18 cellular contexts compared by ENCODE assay signal in the genomic region with DNA sequence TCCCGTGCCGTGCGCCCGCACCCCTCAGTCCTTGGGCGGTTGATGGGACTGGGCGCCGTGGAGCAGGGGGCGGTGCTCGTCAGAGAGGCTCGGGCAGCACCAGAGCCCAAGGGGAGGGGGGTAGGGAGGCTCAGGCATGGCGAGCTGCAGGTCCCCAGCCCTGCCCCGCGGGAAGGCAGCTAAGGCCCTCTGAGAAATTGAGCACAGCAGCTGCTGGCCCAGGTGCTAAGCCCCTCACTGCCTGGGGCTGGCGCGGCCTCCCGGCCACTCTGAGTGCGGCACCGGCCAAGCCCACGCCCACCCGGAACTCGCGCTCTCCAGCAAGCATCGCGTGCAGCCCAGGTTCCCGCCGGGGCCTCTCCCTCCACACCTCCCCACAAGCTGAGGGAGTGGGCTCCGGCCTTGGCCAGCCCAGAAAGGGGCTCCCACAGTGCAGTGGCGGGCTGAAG.
"Had no signal": no experiment of that assay in that cellular context is flagged by ENCODE, and none has a peak within 500 bp of the region (broad histone marks: within the 10 kb centered on the region; RNA-seq: fewer than 3 reads in every experiment).

No MANE protein-coding gene starts in this region.

- H3K9me3 ChIP-seq: left ventricle myocardium inferior, transverse colon had no signal

- H3K36me3 ChIP-seq: left ventricle myocardium inferior, transverse colon had no signal

- H3K4me1 ChIP-seq: transverse colon had no signal

- H3K27me3 ChIP-seq: transverse colon had no signal

- H3K4me3 ChIP-seq: left ventricle myocardium inferior, transverse colon had no signal

- ATAC-seq: activated CD8-positive, alpha-beta T cell treated with anti-CD3 and anti-CD28 coated beads, Interleukin-2, amount 10 ng/mL, durations not matched to agents 7 days and 5 days; activated T-cell treated with anti-CD3 and anti-CD28 coated beads, Interleukin-2, amount 50 U/mL, for 72 hours; natural killer cell treated with Interleukin-12 subunit alpha and Interleukin-12 subunit beta and Interleukin-15 and Interleukin-18, amount 100 ng/mL, for 72 hours had no signal

- FAIRE-seq: colon, endometrium, keratinocyte had no signal

- DNase-seq: activated CD4-positive, alpha-beta T cell treated with anti-CD3 and anti-CD28 coated beads for 48 hours; activated CD8-positive, alpha-beta memory T cell treated with anti-CD3 and anti-CD28 coated beads, Interleukin-2, amount 50 U/mL, for 4 hours; activated CD8-positive, alpha-beta T cell treated with anti-CD3 and anti-CD28 coated beads, Interleukin-2, amount 10 ng/mL, durations not matched to agents 7 days and 5 days; activated gamma-delta T cell; activated T-cell treated with anti-CD3 and anti-CD28 coated beads, Interleukin-2, amount 50 U/mL, for 72 hours; amniotic stem cell; caudate nucleus; left ventricle myocardium inferior; mesendoderm; nucleus accumbens; stimulated activated CD4-positive, alpha-beta T cell treated with anti-CD3 and anti-CD28 coated beads, Interleukin-4, amount 100 ng/mL, for 1 hour; stimulated activated naive B cell treated with anti-CD40 and anti-IgM and Interleukin-4, amounts not matched to agents 10 μg/mL and 1 μg/mL and 100 μg/mL, for 72 hours; substantia nigra; transverse colon had no signal

- H3K27ac ChIP-seq: left ventricle myocardium inferior, transverse colon had no signal
